In genomic region chr20:52275243-52275817, GRCh38 we compare ENCODE assay signal across 17 cellular contexts.
"Had no signal": no experiment of that assay in that cellular context is flagged by ENCODE, and none has a peak within 500 bp of the region (broad histone marks: within the 10 kb centered on the region; RNA-seq: fewer than 3 reads in every experiment).

No MANE protein-coding gene starts in this region.

- H3K4me1 ChIP-seq: ascending aorta, right atrium auricular region, upper lobe of left lung had no signal

- H3K4me1 Mint-ChIP-seq: activated naive CD8-positive, alpha-beta T cell treated with anti-CD3 and anti-CD28 coated beads, Interleukin-2, amount 50 U/mL, for 24 hours; stimulated activated effector memory CD8-positive, alpha-beta T cell treated with anti-CD3 and anti-CD28 coated beads, Interleukin-12 subunit alpha, Interleukin-12 subunit beta, amount 100 ng/mL, for 72 hours had no signal

- H3K36me3 Mint-ChIP-seq: natural killer cell treated with Interleukin-12 subunit alpha and Interleukin-12 subunit beta and Interleukin-15 and Interleukin-18, amount 100 ng/mL, for 72 hours; stimulated activated effector memory CD8-positive, alpha-beta T cell treated with anti-CD3 and anti-CD28 coated beads, Interleukin-12 subunit alpha, Interleukin-12 subunit beta, amount 100 ng/mL, for 72 hours had no signal

- H3K36me3 ChIP-seq: ascending aorta, ovary, right atrium auricular region, upper lobe of left lung, WERI-Rb-1 had no signal

- ATAC-seq: activated CD8-positive, alpha-beta T cell treated with anti-CD3 and anti-CD28 coated beads for 36 hours; activated naive CD8-positive, alpha-beta T cell treated with anti-CD3 and anti-CD28 coated beads, Interleukin-2, amount 50 U/mL, for 24 hours; left cardiac atrium; stimulated activated effector memory CD8-positive, alpha-beta T cell treated with anti-CD3 and anti-CD28 coated beads, Interleukin-12 subunit alpha, Interleukin-12 subunit beta, amount 100 ng/mL, for 72 hours had no signal

- H3K4me3 Mint-ChIP-seq: activated CD8-positive, alpha-beta T cell treated with anti-CD3 and anti-CD28 coated beads for 36 hours; activated naive CD8-positive, alpha-beta T cell treated with anti-CD3 and anti-CD28 coated beads, Interleukin-2, amount 50 U/mL, for 24 hours; endodermal cell; natural killer cell treated with Interleukin-12 subunit alpha and Interleukin-12 subunit beta and Interleukin-15 and Interleukin-18, amount 100 ng/mL, for 72 hours; stimulated activated effector memory CD8-positive, alpha-beta T cell treated with anti-CD3 and anti-CD28 coated beads, Interleukin-12 subunit alpha, Interleukin-12 subunit beta, amount 100 ng/mL, for 72 hours had no signal

- H3K27ac Mint-ChIP-seq: activated CD8-positive, alpha-beta T cell treated with anti-CD3 and anti-CD28 coated beads for 36 hours; activated naive CD8-positive, alpha-beta T cell treated with anti-CD3 and anti-CD28 coated beads, Interleukin-2, amount 50 U/mL, for 24 hours; endodermal cell; natural killer cell treated with Interleukin-12 subunit alpha and Interleukin-12 subunit beta and Interleukin-15 and Interleukin-18, amount 100 ng/mL, for 72 hours; stimulated activated effector memory CD8-positive, alpha-beta T cell treated with anti-CD3 and anti-CD28 coated beads, Interleukin-12 subunit alpha, Interleukin-12 subunit beta, amount 100 ng/mL, for 72 hours had no signal

- H3K27me3 ChIP-seq: ascending aorta, ovary, right atrium auricular region, upper lobe of left lung had no signal

- DNase-seq: activated CD4-positive, alpha-beta T cell treated with anti-CD3 and anti-CD28 coated beads for 4 hours; activated CD8-positive, alpha-beta memory T cell treated with anti-CD3 and anti-CD28 coated beads, Interleukin-2, amount 50 U/mL, for 4 hours; activated CD8-positive, alpha-beta T cell treated with anti-CD3 and anti-CD28 coated beads for 36 hours; activated naive CD8-positive, alpha-beta T cell treated with anti-CD3 and anti-CD28 coated beads, Interleukin-2, amount 50 U/mL, for 24 hours; endodermal cell; left cardiac atrium; mammary epithelial cell; ovary; small intestine; T-helper 1 cell; upper lobe of left lung; WERI-Rb-1 had no signal

- H3K9me3 Mint-ChIP-seq: activated CD8-positive, alpha-beta T cell treated with anti-CD3 and anti-CD28 coated beads for 36 hours; activated naive CD8-positive, alpha-beta T cell treated with anti-CD3 and anti-CD28 coated beads, Interleukin-2, amount 50 U/mL, for 24 hours; endodermal cell; natural killer cell treated with Interleukin-12 subunit alpha and Interleukin-12 subunit beta and Interleukin-15 and Interleukin-18, amount 100 ng/mL, for 72 hours; stimulated activated effector memory CD8-positive, alpha-beta T cell treated with anti-CD3 and anti-CD28 coated beads, Interleukin-12 subunit alpha, Interleukin-12 subunit beta, amount 100 ng/mL, for 72 hours had no signal

- FAIRE-seq: bronchial epithelial cell, small intestine had no signal

- H3K9me3 ChIP-seq: ascending aorta, ovary, right atrium auricular region, upper lobe of left lung had no signal

- H3K27ac ChIP-seq: ascending aorta, ovary, right atrium auricular region, upper lobe of left lung, WERI-Rb-1 had no signal

- H3K4me3 ChIP-seq: ascending aorta, ovary, right atrium auricular region, upper lobe of left lung had no signal

- H3K27me3 Mint-ChIP-seq: activated CD8-positive, alpha-beta T cell treated with anti-CD3 and anti-CD28 coated beads for 36 hours; activated naive CD8-positive, alpha-beta T cell treated with anti-CD3 and anti-CD28 coated beads, Interleukin-2, amount 50 U/mL, for 24 hours had no signal
